In genomic region chr15:74956648-74957300, GRCh38 we compare ENCODE assay signal across 8 cellular contexts. TPM values are rescaled to one million over a fixed set of nuclear protein-coding genes. Genes with fewer than 3 reads are reported as not detected.
DNase-seq lines count a peak whose midpoint lies in the region; ATAC-seq and TF ChIP-seq lines count a peak whose summit lies in the region.

Gene RPP25 (minus strand): TSS chr15:74956772. CDS start chr15:74956583, 189 bp downstream.

- intact Hi-C loops in natural killer cell (cut with micrococcal nuclease), result loop anchor here (2.0 kb wide), 1 partner anchor 248 kb away; no protein-coding TSS in a partner anchor

- H3K4me1 Mint-ChIP-seq in natural killer cell, result peaks cover 6 to 22% of the 10 kb centered on the region in 2 donors
- H3K4me1 Mint-ChIP-seq in stimulated activated naive B cell treated with anti-CD40 and anti-IgM and Interleukin-4, amounts not matched to agents 10 μg/mL and 1 μg/mL and 100 μg/mL, for 72 hours, result peaks cover 13 to 44% of the 10 kb centered on the region in 2 donors

- no peaks in the 10 kb centered on the region for H3K36me3 Mint-ChIP-seq in natural killer cell
- H3K36me3 Mint-ChIP-seq in stimulated activated naive B cell treated with anti-CD40 and anti-IgM and Interleukin-4, amounts not matched to agents 10 μg/mL and 1 μg/mL and 100 μg/mL, for 72 hours, result no peaks in the 10 kb centered on the region

- H3K36me3 ChIP-seq in BJ (ENCODE audit: control insufficient read depth, insufficient read depth, low read length), result no peaks in the 10 kb centered on the region

- ATAC-seq in HG03565 (IDR thresholded peaks at IDR 0.05; ENCODE audit: unreplicated experiment) (peak; percentile 45), natural killer cell (peak; percentile 89 to 93 (median 92))
- ATAC-seq in stimulated activated naive B cell treated with anti-CD40 and anti-IgM and Interleukin-4, amounts not matched to agents 10 μg/mL and 1 μg/mL and 100 μg/mL, for 72 hours (replicated peaks), result peak; percentile 90 to 91

- TF ChIP-seq CTCF in BJ (IDR thresholded peaks at IDR 0.05; ENCODE audit: insufficient read depth, low read depth, low read length) (no peak), fibroblast of the aortic adventitia (IDR thresholded peaks at IDR 0.05; ENCODE audit: insufficient read depth, low read length) (no peak), natural killer cell (IDR thresholded peaks at IDR 0.05) (no peak)

- CTCF ChIA-PET in BJ (lab: Yijun Ruan, JAX), result interaction anchor here (0.6 to 6.7 kb wide), 6 partner anchors 8 to 186 kb away, joined by 3 to 76 read pairs (median 4); partner anchors contain the start of gene CSK

- H3K4me3 Mint-ChIP-seq in natural killer cell, result peak within 1 kb of the TSS; percentile 75
- H3K4me3 Mint-ChIP-seq in stimulated activated naive B cell treated with anti-CD40 and anti-IgM and Interleukin-4, amounts not matched to agents 10 μg/mL and 1 μg/mL and 100 μg/mL, for 72 hours, result peak within 1 kb of the TSS; percentile 67 to 77

- H3K27me3 ChIP-seq in BJ (ENCODE audit: control insufficient read depth, insufficient read depth, low read length), result peaks cover 13% of the 10 kb centered on the region

- no peak within 1 kb of the TSS for H3K27ac Mint-ChIP-seq in natural killer cell
- H3K27ac Mint-ChIP-seq in stimulated activated naive B cell treated with anti-CD40 and anti-IgM and Interleukin-4, amounts not matched to agents 10 μg/mL and 1 μg/mL and 100 μg/mL, for 72 hours, result peak within 1 kb of the TSS; percentile 31

- peaks cover 38 to 43% of the 10 kb centered on the region in 2 donors for H3K27me3 Mint-ChIP-seq in natural killer cell (ENCODE audit: low read depth in 2 of 2)
- H3K27me3 Mint-ChIP-seq in stimulated activated naive B cell treated with anti-CD40 and anti-IgM and Interleukin-4, amounts not matched to agents 10 μg/mL and 1 μg/mL and 100 μg/mL, for 72 hours, result peaks cover 41 to 59% of the 10 kb centered on the region in 2 donors

- POLR2A ChIA-PET in BJ (lab: Charles Lee), result no interaction called here

- no peak for DNase-seq in BJ (ENCODE audit: low read depth)
- DNase-seq in GM19240 (ENCODE audit: insufficient read length, low spot score), result peak; percentile 53
- peak; percentile 18 for DNase-seq in OCI-M2 (lab: John Stamatoyannopoulos, UW; ENCODE audit: unreplicated experiment)
- peak; percentile 56 for DNase-seq in activated T-helper 9 cell treated with anti-CD3 and anti-CD28 coated beads, Interleukin-2, amount 50 U/mL, for 16 hours (ENCODE audit: low read depth)
- DNase-seq in fibroblast of the aortic adventitia (ENCODE audit: low read depth), result peak; percentile 73
- peak; percentile 52 for DNase-seq in natural killer cell
- DNase-seq in stimulated activated naive B cell treated with anti-CD40 and anti-IgM and Interleukin-4, amounts not matched to agents 10 μg/mL and 1 μg/mL and 100 μg/mL, for 72 hours, result peak; percentile 43

- peak within 1 kb of the TSS; percentile 35 for H3K4me3 ChIP-seq in BJ (ENCODE audit: low read depth, low read length)
- H3K4me3 ChIP-seq in fibroblast of the aortic adventitia (ENCODE audit: low read depth, low read length), result peak within 1 kb of the TSS; percentile 64

- no peaks in the 10 kb centered on the region for H3K9me3 Mint-ChIP-seq in natural killer cell
- no peaks in the 10 kb centered on the region for H3K9me3 Mint-ChIP-seq in stimulated activated naive B cell treated with anti-CD40 and anti-IgM and Interleukin-4, amounts not matched to agents 10 μg/mL and 1 μg/mL and 100 μg/mL, for 72 hours

RNA-seq across cellular contexts. Expression of gene RPP25, which starts in this region (rescaled TPM):
- polyA plus RNA-seq in BJ (2011; rRNA removed), result 0.92 and 1.3 TPM in 2 replicates
- polyA minus RNA-seq in BJ (2011; rRNA and poly(A)+ RNA removed), result 0.26 and 0.66 TPM in 2 replicates
- total RNA-seq in fibroblast of the aortic adventitia (ENCODE audit: low replicate concordance) (4.1 and 8.8 TPM in 2 replicates), natural killer cell (under 1 TPM; 0.21 to 0.84 (median 0.50) TPM)

Comparison
In these comparisons a context has a peak if more than half of its experiments do, and no peak if none do; other contexts are left out.
1. Peak in DNase-seq and ATAC-seq in natural killer cell; RNA of the gene not detected or under 1 TPM.